ENCODE assay signal across 15 cellular contexts in the genomic region with DNA sequence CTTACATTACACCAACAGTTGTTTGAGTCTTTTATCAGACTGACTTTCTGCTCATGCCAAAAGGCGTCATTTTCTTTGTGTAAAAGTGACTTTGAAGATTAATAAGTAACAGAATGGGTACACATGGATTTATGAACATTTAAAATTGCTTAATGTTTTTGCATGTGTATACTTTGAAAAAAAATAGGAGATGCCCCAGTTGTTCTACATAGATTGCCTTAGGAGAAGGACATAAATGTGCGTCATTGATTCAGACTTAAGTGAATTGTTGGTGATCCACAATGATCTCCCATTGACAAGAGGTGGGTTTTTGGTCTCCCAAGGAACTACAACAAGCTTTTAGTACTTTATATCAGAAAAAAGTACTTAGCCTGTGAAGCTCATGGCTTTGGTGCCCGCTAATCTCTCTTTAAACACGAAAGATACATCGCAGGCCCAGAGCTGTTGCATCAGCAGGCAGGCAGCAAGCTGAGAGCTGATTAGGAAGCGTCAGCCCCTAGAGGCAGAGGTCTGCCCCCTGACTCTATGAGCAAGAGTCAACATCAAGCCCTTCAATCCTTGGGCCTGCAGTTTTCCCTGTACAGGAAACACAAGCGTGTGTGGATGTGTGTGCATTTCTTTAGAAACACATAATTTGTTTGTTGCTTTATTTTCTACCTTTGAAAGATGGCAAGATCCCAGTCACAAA. TPM values are rescaled to one million over a fixed set of nuclear protein-coding genes. Genes with fewer than 3 reads are reported as not detected.
DNase-seq lines count a peak whose midpoint lies in the region; ATAC-seq and TF ChIP-seq lines count a peak whose summit lies in the region.
"Had no signal": no experiment of that assay in that cellular context is flagged by ENCODE, and none has a peak within 500 bp of the region (broad histone marks: within the 10 kb centered on the region; RNA-seq: fewer than 3 reads in every experiment).

No MANE protein-coding gene starts in this region.

- H3K9me3 Mint-ChIP-seq in glutamatergic neuron (ENCODE audit: unreplicated experiment) (no peaks in the 10 kb centered on the region), neural progenitor cell (no peaks in the 10 kb centered on the region)
- H3K9me3 Mint-ChIP-seq in activated T-cell treated with anti-CD3 and anti-CD28 coated beads, Interleukin-2, amount 50 U/mL, for 72 hours = no peaks in the 10 kb centered on the region

- POLR2A ChIA-PET in RWPE1 (lab: Yijun Ruan, JAX; ENCODE audit: low non-redundant PET) = no interaction called here

- H3K27ac Mint-ChIP-seq in glutamatergic neuron (ENCODE audit: unreplicated experiment) (no peak overlapping the region), neural progenitor cell (no peak overlapping the region)
- no peak overlapping the region for H3K27ac Mint-ChIP-seq in activated T-cell treated with anti-CD3 and anti-CD28 coated beads, Interleukin-2, amount 50 U/mL, for 72 hours
- H3K27ac Mint-ChIP-seq: activated CD8-positive, alpha-beta T cell treated with anti-CD3 and anti-CD28 coated beads, Interleukin-2, amount 10 ng/mL, durations not matched to agents 7 days and 5 days; activated T-helper 2 cell treated with anti-CD3 and anti-CD28 coated beads, Interferon-gamma antibody, Interleukin-2, Interleukin-4, amounts not matched to agents 10 μg/mL and 5 μg/mL and 100 μg/mL, durations not matched to agents 14 hours and 24 hours and 36 hours had no signal

- H3K4me3 ChIP-seq in neural progenitor cell = no peak overlapping the region

- H3K4me3 Mint-ChIP-seq in glutamatergic neuron (ENCODE audit: unreplicated experiment) (no peak overlapping the region), neural progenitor cell (no peak overlapping the region)
- no peak overlapping the region for H3K4me3 Mint-ChIP-seq in activated T-cell treated with anti-CD3 and anti-CD28 coated beads, Interleukin-2, amount 50 U/mL, for 72 hours
- H3K4me3 Mint-ChIP-seq: activated CD8-positive, alpha-beta T cell treated with anti-CD3 and anti-CD28 coated beads, Interleukin-2, amount 10 ng/mL, durations not matched to agents 7 days and 5 days had no signal

- peak overlapping the region; percentile 98 for H3K27ac ChIP-seq in 22Rv1
- peak overlapping the region; percentile 36 for H3K27ac ChIP-seq in RWPE1
- no peak overlapping the region for H3K27ac ChIP-seq in neural progenitor cell

- peaks cover 1% of the 10 kb centered on the region for H3K4me1 Mint-ChIP-seq in glutamatergic neuron (ENCODE audit: low read depth, unreplicated experiment)
- peaks cover 3% of the 10 kb centered on the region for H3K4me1 Mint-ChIP-seq in neural progenitor cell
- peaks cover 4% of the 10 kb centered on the region for H3K4me1 Mint-ChIP-seq in activated T-cell treated with anti-CD3 and anti-CD28 coated beads, Interleukin-2, amount 50 U/mL, for 72 hours (ENCODE audit: low read depth)

- no peaks in the 10 kb centered on the region for H4K20me1 ChIP-seq in neural progenitor cell (ENCODE audit: low read depth)

- no peak for ATAC-seq in GM19324 (IDR thresholded peaks at IDR 0.05; ENCODE audit: low FRiP score, unreplicated experiment)
- ATAC-seq in activated T-cell treated with anti-CD3 and anti-CD28 coated beads, Interleukin-2, amount 50 U/mL, for 72 hours (replicated peaks in 1 of 2) = no peak
- ATAC-seq: activated CD8-positive, alpha-beta T cell treated with anti-CD3 and anti-CD28 coated beads, Interleukin-2, amount 10 ng/mL, durations not matched to agents 7 days and 5 days; SK-N-SH treated with all-trans-retinoic acid at 6 μM for 48 hours had no signal

- peaks cover 2% of the 10 kb centered on the region for H3K4me1 ChIP-seq in neural progenitor cell

- no peaks in the 10 kb centered on the region for H3K27me3 ChIP-seq in neural progenitor cell

- H3K36me3 Mint-ChIP-seq in glutamatergic neuron (ENCODE audit: unreplicated experiment) = no peaks in the 10 kb centered on the region
- no peaks in the 10 kb centered on the region for H3K36me3 Mint-ChIP-seq in neural progenitor cell
- H3K36me3 Mint-ChIP-seq in activated T-cell treated with anti-CD3 and anti-CD28 coated beads, Interleukin-2, amount 50 U/mL, for 72 hours (ENCODE audit: insufficient read depth in 2 of 2) = no peaks in the 10 kb centered on the region

- CTCF ChIA-PET in RWPE1 (lab: Yijun Ruan, JAX) = no interaction called here

- H3K9ac ChIP-seq in neural progenitor cell = no peak overlapping the region

- no peaks in the 10 kb centered on the region for H3F3A ChIP-seq in neural progenitor cell (ENCODE audit: low read depth)

- no peak overlapping the region for H3K4me2 ChIP-seq in neural progenitor cell

- no peaks in the 10 kb centered on the region for H3K36me3 ChIP-seq in neural progenitor cell

- no peaks in the 10 kb centered on the region for H3K9me3 ChIP-seq in neural progenitor cell (ENCODE audit: low read depth)

- H2AFZ ChIP-seq in neural progenitor cell (replicated peaks) = peak overlapping the region; percentile 2

- H3K27me3 Mint-ChIP-seq in glutamatergic neuron (ENCODE audit: unreplicated experiment) (no peaks in the 10 kb centered on the region), neural progenitor cell (ENCODE audit: insufficient read depth, low read depth) (no peaks in the 10 kb centered on the region)
- H3K27me3 Mint-ChIP-seq in activated T-cell treated with anti-CD3 and anti-CD28 coated beads, Interleukin-2, amount 50 U/mL, for 72 hours (ENCODE audit: low read depth) = peaks cover 31% of the 10 kb centered on the region

- TF ChIP-seq CTCF in 22Rv1 (IDR thresholded peaks at IDR 0.05) = peak; percentile 23; the same call in 1 of the 2 replicates
- TF ChIP-seq CTCF in RWPE1 (conservative IDR thresholded peaks at IDR 0.05; ENCODE audit: low read depth) = no peak
- TF ChIP-seq CTCF in glutamatergic neuron (IDR thresholded peaks at IDR 0.05; ENCODE audit: partially characterized antibody, unreplicated experiment) = no peak
- peak; percentile 21 for TF ChIP-seq CTCF in neural progenitor cell (IDR thresholded peaks at IDR 0.05)

- DNase-seq in RWPE1 (ENCODE audit: low spot score) = no peak
- DNase-seq in glutamatergic neuron = peak; percentile 27
- peak; percentile 45 for DNase-seq in neural progenitor cell (ENCODE audit: low spot score)
- no peak for DNase-seq in NCI-H446 treated with DMSO at 0.1 percent for 48 hours (lab: John Stamatoyannopoulos, UW)
- DNase-seq in NCI-H345 treated with DMSO at 0.1 percent for 48 hours (lab: John Stamatoyannopoulos, UW; ENCODE audit: unreplicated experiment) = no peak
- no peak for DNase-seq in activated T-cell treated with anti-CD3 and anti-CD28 coated beads, Interleukin-2, amount 50 U/mL, for 72 hours
- DNase-seq: activated CD8-positive, alpha-beta T cell treated with anti-CD3 and anti-CD28 coated beads, Interleukin-2, amount 10 ng/mL, durations not matched to agents 7 days and 5 days; amniotic stem cell; cortex of kidney; NCI-H1694 had no signal

- H3K79me2 ChIP-seq in neural progenitor cell (ENCODE audit: low read depth) = no peaks in the 10 kb centered on the region

RNA-seq across cellular contexts. Expression of gene SLC22A3, which starts 45.9 kb away (rescaled TPM):
- total RNA-seq in glutamatergic neuron (ENCODE audit: unreplicated experiment) (not detected), neural progenitor cell (ENCODE audit: low replicate concordance) (0.06 and 0.07 TPM in 2 replicates)
- not detected for total RNA-seq in activated T-cell treated with anti-CD3 and anti-CD28 coated beads, Interleukin-2, amount 50 U/mL, for 72 hours
- total RNA-seq: activated CD8-positive, alpha-beta T cell treated with anti-CD3 and anti-CD28 coated beads, Interleukin-2, amount 10 ng/mL, durations not matched to agents 7 days and 5 days; activated T-helper 2 cell treated with anti-CD3 and anti-CD28 coated beads, Interferon-gamma antibody, Interleukin-2, Interleukin-4, amounts not matched to agents 10 μg/mL and 5 μg/mL and 100 μg/mL, durations not matched to agents 14 hours and 24 hours and 36 hours; OCI-LY7 had no signal

Comparison
In these comparisons a context has a peak if more than half of its experiments do, and no peak if none do; other contexts are left out.
1. CTCF ChIP-seq: peak in 22Rv1 (single experiment) and neural progenitor cell (single experiment); none in RWPE1 (single experiment) and glutamatergic neuron (single experiment).
2. DNase-seq: peak in glutamatergic neuron (single experiment) and neural progenitor cell (single experiment); none in RWPE1 (single experiment), NCI-H446 treated with DMSO at 0.1 percent for 48 hours (single experiment), NCI-H345 treated with DMSO at 0.1 percent for 48 hours (single experiment) and activated T-cell treated with anti-CD3 and anti-CD28 coated beads, Interleukin-2, amount 50 U/mL, for 72 hours (0 of 2).